1 cellular context compared by ENCODE assay signal in the genomic region with DNA sequence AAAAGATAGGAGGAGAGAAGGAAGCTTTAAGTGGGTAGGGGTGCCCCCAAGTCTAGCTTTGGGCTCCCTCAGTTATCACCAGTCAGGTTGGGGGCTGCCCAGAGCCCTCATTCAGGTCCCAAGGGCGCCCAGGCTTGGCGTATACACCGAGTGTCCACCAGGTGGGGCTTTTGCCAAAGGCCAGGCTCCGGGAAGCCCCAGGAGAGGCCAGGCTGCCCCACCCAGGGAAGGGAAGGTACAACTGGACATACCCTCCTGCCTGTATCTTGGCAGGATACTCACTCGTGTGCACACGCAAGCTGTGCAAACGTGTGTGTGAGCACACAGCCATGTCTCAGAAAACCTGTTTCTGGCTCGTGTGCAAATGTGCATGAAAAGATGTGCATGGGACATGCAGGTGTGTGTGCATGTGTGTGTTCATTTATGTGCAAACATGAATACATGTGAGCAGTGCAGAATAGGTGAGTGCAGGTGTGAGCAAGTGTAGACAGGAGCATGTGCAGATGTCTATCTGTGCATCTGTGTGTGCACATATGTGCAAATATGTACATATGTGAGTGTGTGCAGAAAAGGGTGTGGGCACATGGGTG.
TF ChIP-seq lines count a peak whose summit lies in the region.

No MANE protein-coding gene starts in this region.

TF ChIP-seq in K562, 482 proteins besides CTCF, POLR2A, EP300 and RAD21 (continued from another document):
- TF ChIP-seq, protein P1, sequence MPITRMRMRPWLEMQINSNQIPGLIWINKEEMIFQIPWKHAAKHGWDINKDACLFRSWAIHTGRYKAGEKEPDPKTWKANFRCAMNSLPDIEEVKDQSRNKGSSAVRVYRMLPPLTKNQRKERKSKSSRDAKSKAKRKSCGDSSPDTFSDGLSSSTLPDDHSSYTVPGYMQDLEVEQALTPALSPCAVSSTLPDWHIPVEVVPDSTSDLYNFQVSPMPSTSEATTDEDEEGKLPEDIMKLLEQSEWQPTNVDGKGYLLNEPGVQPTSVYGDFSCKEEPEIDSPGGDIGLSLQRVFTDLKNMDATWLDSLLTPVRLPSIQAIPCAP (CRISPR knock-in tag; IDR thresholded peaks at IDR 0.05; ENCODE audit: borderline replicate concordance) = no peak
- TF ChIP-seq SMC3 (conservative IDR thresholded peaks at IDR 0.05; ENCODE audit: insufficient read depth, low read depth, low read length) (peak; percentile 75; the same call in 1 of the 2 replicates), STAG1 (CRISPR knock-in tag; IDR thresholded peaks at IDR 0.05; ENCODE audit: borderline replicate concordance) (peak; percentile 70; the same call in 1 of the 2 replicates), ZKSCAN1 (IDR thresholded peaks at IDR 0.05; ENCODE audit: low read depth, low read length) (no peak), EZH2 (IDR thresholded peaks at IDR 0.05; ENCODE audit: borderline replicate concordance, low read depth, low read length) (no peak), ETV6 (IDR thresholded peaks at IDR 0.05; ENCODE audit: borderline replicate concordance in 1 of 2, low read depth in 2 of 2, low read length in 1 of 2) (no peak), ETV6 (CRISPR knock-in tag; IDR thresholded peaks at IDR 0.05; ENCODE audit: borderline replicate concordance) (no peak), TAF1 (IDR thresholded peaks at IDR 0.05; ENCODE audit: control insufficient read depth, extremely low read depth, insufficient read depth, low read length, severe bottlenecking) (no peak), NR2C1 (IDR thresholded peaks at IDR 0.05) (no peak), NR2C1 (tag; IDR thresholded peaks at IDR 0.05) (no peak), CSDE1 (IDR thresholded peaks at IDR 0.05) (no peak), ZNF282 (CRISPR knock-in tag; IDR thresholded peaks at IDR 0.05) (no peak), YY1 (IDR thresholded peaks at IDR 0.05; ENCODE audit: borderline replicate concordance in 1 of 3, control insufficient read depth in 1 of 3, extremely low read depth in 1 of 3, insufficient read depth in 3 of 3, insufficient read length in 1 of 3, insufficient replicate concordance in 2 of 3, low read depth in 1 of 3, low read length in 2 of 3) (no peak), FIP1L1 (IDR thresholded peaks at IDR 0.05; ENCODE audit: low read depth, low read length, poor library complexity, severe bottlenecking) (no peak), ZNF778 (CRISPR knock-in tag; IDR thresholded peaks at IDR 0.05) (no peak), ARID2 (IDR thresholded peaks at IDR 0.05) (peak; percentile 59; the same call in 1 of the 2 replicates), NBN (IDR thresholded peaks at IDR 0.05; ENCODE audit: low read depth) (no peak), IFI16 (CRISPR knock-in tag; IDR thresholded peaks at IDR 0.05) (no peak), CC2D1A (IDR thresholded peaks at IDR 0.05) (peak; percentile 29; the same call in 1 of the 2 replicates), XRCC4 (IDR thresholded peaks at IDR 0.05; ENCODE audit: extremely low read depth, insufficient read depth, insufficient read length) (no peak), ZFX (CRISPR knock-in tag; IDR thresholded peaks at IDR 0.05) (no peak)
- TF ChIP-seq, protein P2, sequence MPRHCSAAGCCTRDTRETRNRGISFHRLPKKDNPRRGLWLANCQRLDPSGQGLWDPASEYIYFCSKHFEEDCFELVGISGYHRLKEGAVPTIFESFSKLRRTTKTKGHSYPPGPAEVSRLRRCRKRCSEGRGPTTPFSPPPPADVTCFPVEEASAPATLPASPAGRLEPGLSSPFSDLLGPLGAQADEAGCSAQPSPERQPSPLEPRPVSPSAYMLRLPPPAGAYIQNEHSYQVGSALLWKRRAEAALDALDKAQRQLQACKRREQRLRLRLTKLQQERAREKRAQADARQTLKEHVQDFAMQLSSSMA (CRISPR knock-in tag; IDR thresholded peaks at IDR 0.05) = no peak
- TF ChIP-seq, protein P3, sequence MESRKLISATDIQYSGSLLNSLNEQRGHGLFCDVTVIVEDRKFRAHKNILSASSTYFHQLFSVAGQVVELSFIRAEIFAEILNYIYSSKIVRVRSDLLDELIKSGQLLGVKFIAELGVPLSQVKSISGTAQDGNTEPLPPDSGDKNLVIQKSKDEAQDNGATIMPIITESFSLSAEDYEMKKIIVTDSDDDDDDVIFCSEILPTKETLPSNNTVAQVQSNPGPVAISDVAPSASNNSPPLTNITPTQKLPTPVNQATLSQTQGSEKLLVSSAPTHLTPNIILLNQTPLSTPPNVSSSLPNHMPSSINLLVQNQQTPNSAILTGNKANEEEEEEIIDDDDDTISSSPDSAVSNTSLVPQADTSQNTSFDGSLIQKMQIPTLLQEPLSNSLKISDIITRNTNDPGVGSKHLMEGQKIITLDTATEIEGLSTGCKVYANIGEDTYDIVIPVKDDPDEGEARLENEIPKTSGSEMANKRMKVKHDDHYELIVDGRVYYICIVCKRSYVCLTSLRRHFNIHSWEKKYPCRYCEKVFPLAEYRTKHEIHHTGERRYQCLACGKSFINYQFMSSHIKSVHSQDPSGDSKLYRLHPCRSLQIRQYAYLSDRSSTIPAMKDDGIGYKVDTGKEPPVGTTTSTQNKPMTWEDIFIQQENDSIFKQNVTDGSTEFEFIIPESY (CRISPR knock-in tag; IDR thresholded peaks at IDR 0.05) = no peak
- TF ChIP-seq, protein P4, sequence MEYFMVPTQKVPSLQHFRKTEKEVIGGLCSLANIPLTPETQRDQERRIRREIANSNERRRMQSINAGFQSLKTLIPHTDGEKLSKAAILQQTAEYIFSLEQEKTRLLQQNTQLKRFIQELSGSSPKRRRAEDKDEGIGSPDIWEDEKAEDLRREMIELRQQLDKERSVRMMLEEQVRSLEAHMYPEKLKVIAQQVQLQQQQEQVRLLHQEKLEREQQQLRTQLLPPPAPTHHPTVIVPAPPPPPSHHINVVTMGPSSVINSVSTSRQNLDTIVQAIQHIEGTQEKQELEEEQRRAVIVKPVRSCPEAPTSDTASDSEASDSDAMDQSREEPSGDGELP (CRISPR knock-in tag; IDR thresholded peaks at IDR 0.05; ENCODE audit: borderline replicate concordance) = peak; percentile 21; the same call in 1 of the 2 replicates
- TF ChIP-seq, protein P5, sequence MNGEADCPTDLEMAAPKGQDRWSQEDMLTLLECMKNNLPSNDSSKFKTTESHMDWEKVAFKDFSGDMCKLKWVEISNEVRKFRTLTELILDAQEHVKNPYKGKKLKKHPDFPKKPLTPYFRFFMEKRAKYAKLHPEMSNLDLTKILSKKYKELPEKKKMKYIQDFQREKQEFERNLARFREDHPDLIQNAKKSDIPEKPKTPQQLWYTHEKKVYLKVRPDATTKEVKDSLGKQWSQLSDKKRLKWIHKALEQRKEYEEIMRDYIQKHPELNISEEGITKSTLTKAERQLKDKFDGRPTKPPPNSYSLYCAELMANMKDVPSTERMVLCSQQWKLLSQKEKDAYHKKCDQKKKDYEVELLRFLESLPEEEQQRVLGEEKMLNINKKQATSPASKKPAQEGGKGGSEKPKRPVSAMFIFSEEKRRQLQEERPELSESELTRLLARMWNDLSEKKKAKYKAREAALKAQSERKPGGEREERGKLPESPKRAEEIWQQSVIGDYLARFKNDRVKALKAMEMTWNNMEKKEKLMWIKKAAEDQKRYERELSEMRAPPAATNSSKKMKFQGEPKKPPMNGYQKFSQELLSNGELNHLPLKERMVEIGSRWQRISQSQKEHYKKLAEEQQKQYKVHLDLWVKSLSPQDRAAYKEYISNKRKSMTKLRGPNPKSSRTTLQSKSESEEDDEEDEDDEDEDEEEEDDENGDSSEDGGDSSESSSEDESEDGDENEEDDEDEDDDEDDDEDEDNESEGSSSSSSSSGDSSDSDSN (IDR thresholded peaks at IDR 0.05; ENCODE audit: borderline replicate concordance in 1 of 2, low read depth in 2 of 2, low read length in 2 of 2) = no peak
- TF ChIP-seq, protein P6, sequence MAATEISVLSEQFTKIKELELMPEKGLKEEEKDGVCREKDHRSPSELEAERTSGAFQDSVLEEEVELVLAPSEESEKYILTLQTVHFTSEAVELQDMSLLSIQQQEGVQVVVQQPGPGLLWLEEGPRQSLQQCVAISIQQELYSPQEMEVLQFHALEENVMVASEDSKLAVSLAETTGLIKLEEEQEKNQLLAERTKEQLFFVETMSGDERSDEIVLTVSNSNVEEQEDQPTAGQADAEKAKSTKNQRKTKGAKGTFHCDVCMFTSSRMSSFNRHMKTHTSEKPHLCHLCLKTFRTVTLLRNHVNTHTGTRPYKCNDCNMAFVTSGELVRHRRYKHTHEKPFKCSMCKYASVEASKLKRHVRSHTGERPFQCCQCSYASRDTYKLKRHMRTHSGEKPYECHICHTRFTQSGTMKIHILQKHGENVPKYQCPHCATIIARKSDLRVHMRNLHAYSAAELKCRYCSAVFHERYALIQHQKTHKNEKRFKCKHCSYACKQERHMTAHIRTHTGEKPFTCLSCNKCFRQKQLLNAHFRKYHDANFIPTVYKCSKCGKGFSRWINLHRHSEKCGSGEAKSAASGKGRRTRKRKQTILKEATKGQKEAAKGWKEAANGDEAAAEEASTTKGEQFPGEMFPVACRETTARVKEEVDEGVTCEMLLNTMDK (IDR thresholded peaks at IDR 0.05; ENCODE audit: borderline replicate concordance, insufficient read depth, low read depth, low read length, poor library complexity, severe bottlenecking) = no peak
- TF ChIP-seq, protein P7, sequence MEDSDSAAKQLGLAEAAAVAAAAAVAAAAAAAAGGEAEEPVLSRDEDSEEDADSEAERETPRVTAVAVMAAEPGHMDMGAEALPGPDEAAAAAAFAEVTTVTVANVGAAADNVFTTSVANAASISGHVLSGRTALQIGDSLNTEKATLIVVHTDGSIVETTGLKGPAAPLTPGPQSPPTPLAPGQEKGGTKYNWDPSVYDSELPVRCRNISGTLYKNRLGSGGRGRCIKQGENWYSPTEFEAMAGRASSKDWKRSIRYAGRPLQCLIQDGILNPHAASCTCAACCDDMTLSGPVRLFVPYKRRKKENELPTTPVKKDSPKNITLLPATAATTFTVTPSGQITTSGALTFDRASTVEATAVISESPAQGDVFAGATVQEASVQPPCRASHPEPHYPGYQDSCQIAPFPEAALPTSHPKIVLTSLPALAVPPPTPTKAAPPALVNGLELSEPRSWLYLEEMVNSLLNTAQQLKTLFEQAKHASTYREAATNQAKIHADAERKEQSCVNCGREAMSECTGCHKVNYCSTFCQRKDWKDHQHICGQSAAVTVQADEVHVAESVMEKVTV (CRISPR knock-in tag; IDR thresholded peaks at IDR 0.05) = peak; percentile 67
